1 cellular context compared by ENCODE assay signal in genomic region chrX:65750674-65751469, GRCh38.
TF ChIP-seq lines count a peak whose summit lies in the region.

No MANE protein-coding gene starts in this region.

TF ChIP-seq in SK-N-SH treated with all-trans-retinoic acid at 6 μM for 48 hours, 23 proteins besides CTCF, POLR2A, EP300 and RAD21 (continued from another document):
- TF ChIP-seq TSHZ2 (CRISPR knock-in tag; IDR thresholded peaks at IDR 0.05), result no peak
